24 cellular contexts compared by ENCODE assay signal in the genomic region with DNA sequence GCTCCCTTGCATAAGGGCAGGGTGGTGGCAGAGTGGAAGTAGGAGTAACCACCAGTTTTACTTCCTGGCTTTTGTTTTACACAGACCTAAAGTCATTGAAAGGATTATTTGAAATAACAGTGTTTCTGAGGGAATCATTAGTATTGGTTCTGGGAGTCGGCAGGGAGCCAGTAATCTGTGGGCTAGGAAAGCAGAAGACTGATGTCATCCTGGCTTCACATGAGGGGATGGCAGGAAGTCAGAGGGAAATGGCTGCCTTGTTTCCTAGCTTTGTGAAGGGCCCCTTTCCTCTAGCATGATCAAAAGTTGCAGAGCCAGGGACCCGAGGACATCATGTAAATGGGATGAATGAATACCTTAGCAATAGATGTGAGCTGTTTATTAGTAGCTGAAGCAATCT.
"Had no signal": no experiment of that assay in that cellular context is flagged by ENCODE, and none has a peak within 500 bp of the region (broad histone marks: within the 10 kb centered on the region; RNA-seq: fewer than 3 reads in every experiment).

No MANE protein-coding gene starts in this region.

- H3K36me3 Mint-ChIP-seq: activated CD4-positive, alpha-beta memory T cell treated with anti-CD3 and anti-CD28 coated beads for 36 hours; immature natural killer cell; naive thymus-derived CD4-positive, alpha-beta T cell had no signal

- H3K27ac Mint-ChIP-seq: activated CD4-positive, alpha-beta memory T cell treated with anti-CD3 and anti-CD28 coated beads for 36 hours; activated naive CD8-positive, alpha-beta T cell treated with anti-CD3 and anti-CD28 coated beads, Interleukin-2, amount 50 U/mL, for 24 hours; dendritic cell treated with granulocyte-macrophage colony-stimulating factor and Interleukin-4, amounts not matched to agents 40 ng/mL and 50 ng/mL, for 4 days; immature natural killer cell; naive thymus-derived CD4-positive, alpha-beta T cell had no signal

- H3K4me3 Mint-ChIP-seq: activated CD4-positive, alpha-beta memory T cell treated with anti-CD3 and anti-CD28 coated beads for 36 hours; activated naive CD8-positive, alpha-beta T cell treated with anti-CD3 and anti-CD28 coated beads, Interleukin-2, amount 50 U/mL, for 24 hours; dendritic cell treated with granulocyte-macrophage colony-stimulating factor and Interleukin-4, amounts not matched to agents 40 ng/mL and 50 ng/mL, for 4 days; immature natural killer cell; naive thymus-derived CD4-positive, alpha-beta T cell had no signal

- H3K4me2 ChIP-seq: hepatocyte had no signal

- H3K9me3 ChIP-seq: body of pancreas, left lung, neutrophil, ovary, upper lobe of left lung had no signal

- H3K4me1 Mint-ChIP-seq: activated naive CD8-positive, alpha-beta T cell treated with anti-CD3 and anti-CD28 coated beads, Interleukin-2, amount 50 U/mL, for 24 hours; immature natural killer cell; naive thymus-derived CD4-positive, alpha-beta T cell had no signal

- H3K27ac ChIP-seq: body of pancreas, cardiac muscle cell, hepatocyte, left lung, neutrophil, ovary, upper lobe of left lung had no signal

- DNase-seq: activated CD4-positive, alpha-beta memory T cell treated with anti-CD3 and anti-CD28 coated beads for 36 hours; activated CD4-positive, alpha-beta T cell treated with anti-CD3 and anti-CD28 coated beads for 48 hours; activated gamma-delta T cell; activated naive CD4-positive, alpha-beta T cell treated with anti-CD3 and anti-CD28 coated beads, Interleukin-2, amount 50 U/mL, for 16 hours; activated naive CD8-positive, alpha-beta T cell treated with anti-CD3 and anti-CD28 coated beads, Interleukin-2, amount 50 U/mL, for 24 hours; body of pancreas; effector CD8-positive, alpha-beta T cell; erythroblast; foreskin fibroblast; immature natural killer cell; left lung; naive thymus-derived CD4-positive, alpha-beta T cell; ovary; right cardiac atrium; stimulated activated CD4-positive, alpha-beta T cell treated with anti-CD3 and anti-CD28 coated beads, Interleukin-4, amount 100 ng/mL, for 4 hours; stimulated activated naive CD8-positive, alpha-beta T cell treated with anti-CD3 and anti-CD28 coated beads, Interleukin-15, Interleukin-2, amounts not matched to agents 100 U/mL and 50 U/mL, for 24 hours; T-helper 1 cell; T-helper 9 cell; upper lobe of left lung had no signal

- H3K36me3 ChIP-seq: cardiac muscle cell, left lung, neutrophil, ovary, upper lobe of left lung had no signal

- H3K4me3 ChIP-seq: body of pancreas, cardiac muscle cell, hepatocyte, left lung, lung, ovary, upper lobe of left lung had no signal

- H2AFZ ChIP-seq: hepatocyte had no signal

- H3K27me3 ChIP-seq: body of pancreas, cardiac muscle cell, hepatocyte, left lung, neutrophil, ovary, upper lobe of left lung had no signal

- H3K79me2 ChIP-seq: hepatocyte had no signal

- H3K27me3 Mint-ChIP-seq: activated CD4-positive, alpha-beta memory T cell treated with anti-CD3 and anti-CD28 coated beads for 36 hours; activated naive CD8-positive, alpha-beta T cell treated with anti-CD3 and anti-CD28 coated beads, Interleukin-2, amount 50 U/mL, for 24 hours; dendritic cell treated with granulocyte-macrophage colony-stimulating factor and Interleukin-4, amounts not matched to agents 40 ng/mL and 50 ng/mL, for 4 days; naive thymus-derived CD4-positive, alpha-beta T cell had no signal

- ATAC-seq: activated naive CD8-positive, alpha-beta T cell treated with anti-CD3 and anti-CD28 coated beads, Interleukin-2, amount 50 U/mL, for 24 hours; body of pancreas; left lung; naive thymus-derived CD4-positive, alpha-beta T cell; right cardiac atrium; stimulated activated naive CD8-positive, alpha-beta T cell treated with anti-CD3 and anti-CD28 coated beads, Interleukin-15, Interleukin-2, amounts not matched to agents 100 U/mL and 50 U/mL, for 24 hours had no signal

- H3K4me1 ChIP-seq: body of pancreas, left lung, upper lobe of left lung had no signal
